In genomic region chr11:114161486-114162250, GRCh38 we compare ENCODE assay signal across 10 cellular contexts.
DNase-seq lines count a peak whose midpoint lies in the region; ATAC-seq, FAIRE-seq and TF ChIP-seq lines count a peak whose summit lies in the region.
"Had no signal": no experiment of that assay in that cellular context is flagged by ENCODE, and none has a peak within 500 bp of the region (broad histone marks: within the 10 kb centered on the region; RNA-seq: fewer than 3 reads in every experiment).

No MANE protein-coding gene starts in this region.

- H3K4me3 ChIP-seq in liver (ENCODE audit: low read depth in 1 of 3, low read length in 3 of 3), result no peak overlapping the region
- H3K4me3 ChIP-seq in HepG2 (replicated peaks in 1 of 3; ENCODE audit: insufficient read depth in 1 of 3, low read depth in 2 of 3, low read length in 3 of 3), result no peak overlapping the region
- peak overlapping the region in 1 of 4 donors; percentile 48 for H3K4me3 ChIP-seq in esophagus squamous epithelium
- no peak overlapping the region for H3K4me3 ChIP-seq in vagina

- no peak for ATAC-seq in HepG2

- TF ChIP-seq RAD21 in liver (IDR thresholded peaks at IDR 0.05) (no peak), HepG2 (CRISPR knock-in tag; IDR thresholded peaks at IDR 0.05) (no peak)

- TF ChIP-seq CTCF in liver (IDR thresholded peaks at IDR 0.05; ENCODE audit: low read depth, low read length, missing input control), result no peak
- no peak for TF ChIP-seq CTCF in HepG2 (CRISPR knock-in tag; IDR thresholded peaks at IDR 0.05)
- TF ChIP-seq CTCF in esophagus squamous epithelium (IDR thresholded peaks at IDR 0.05), result no peak
- no peak for TF ChIP-seq CTCF in vagina (IDR thresholded peaks at IDR 0.05)
- no peak for TF ChIP-seq CTCF in GM10248 (IDR thresholded peaks at IDR 0.05; ENCODE audit: control extremely low read depth, extremely low read depth, low read depth, missing control alignments)
- TF ChIP-seq CTCF in GM10266 (IDR thresholded peaks at IDR 0.05; ENCODE audit: control insufficient read depth, insufficient read depth, low read depth, missing control alignments), result no peak

- peaks cover 0 to 6% (median 3%) of the 10 kb centered on the region in 4 donors for H3K36me3 ChIP-seq in liver (ENCODE audit: control insufficient read depth in 4 of 4, insufficient read depth in 3 of 4, low read depth in 1 of 4, low read length in 3 of 4)
- H3K36me3 ChIP-seq in HepG2 (replicated peaks in 1 of 2; ENCODE audit: control insufficient read depth in 1 of 2, insufficient read depth in 2 of 2, low read length in 2 of 2), result no peaks in the 10 kb centered on the region
- H3K36me3 ChIP-seq in esophagus squamous epithelium, result peaks cover 0 to 25% (median 0%) of the 10 kb centered on the region in 3 donors
- peaks cover 0 to 23% of the 10 kb centered on the region in 2 donors for H3K36me3 ChIP-seq in vagina

- no peak for FAIRE-seq in HepG2 (lab: Jason Lieb, UNC)

- H3K9me3 ChIP-seq in liver (ENCODE audit: control insufficient read depth in 4 of 4, low read length in 3 of 4) (no peaks in the 10 kb centered on the region), HepG2 (ENCODE audit: low read length) (no peaks in the 10 kb centered on the region), esophagus squamous epithelium (no peaks in the 10 kb centered on the region), vagina (no peaks in the 10 kb centered on the region)

- no TSS peak for BruUV-seq in HepG2 (replicated peaks; lab: Mats Ljungman, UMichigan)

- H3K9ac ChIP-seq in liver (ENCODE audit: low read depth in 1 of 2, low read length in 2 of 2), result peak overlapping the region in 1 of 2 donors; percentile 51
- H3K9ac ChIP-seq in HepG2 (ENCODE audit: insufficient read depth, low read depth, low read length), result no peak overlapping the region

- intact Hi-C loops in HepG2 (cut with micrococcal nuclease; ENCODE audit: unreplicated experiment) (no loop called here), esophagus squamous epithelium (cut with DNase I) (no loop called here), posterior vena cava (cut with DNase I) (loop anchor here in 1 of 2 donors (5.0 kb wide), 1 partner anchor 99 kb away; no protein-coding TSS in a partner anchor), vagina (cut with DNase I) (loop anchor here (5.0 to 10.0 kb wide), 2 partner anchors 36 to 93 kb away; no protein-coding TSS in a partner anchor)

- in situ Hi-C loops in HepG2 (cut with HindIII; ENCODE audit: extremely low pct_ligation_motif_present, low pct_unique_long_range_greater_than_20kb), result no loop called here

- no peak overlapping the region for H2AFZ ChIP-seq in HepG2 (ENCODE audit: low read length)

- WGBS in liver, result 88% methylated on average over 9 of the region's 9 CpGs
- WGBS in HepG2 (ENCODE audit: low lambda C conversion rate), result 63% methylated on average over 9 of the region's 9 CpGs
- 80 to 90% methylated on average over 9 of the region's 9 CpGs for WGBS in esophagus squamous epithelium, 2 donors

- POLR2A ChIA-PET in HepG2 (lab: Yijun Ruan, JAX) (no interaction called here), GM10248 (lab: Yijun Ruan, JAX) (no interaction called here)

- H3K27me3 ChIP-seq in liver (ENCODE audit: control insufficient read depth in 4 of 4, insufficient read depth in 4 of 4, low read length in 3 of 4) (no peaks in the 10 kb centered on the region), HepG2 (ENCODE audit: control insufficient read depth in 1 of 2, insufficient read depth in 2 of 2, low read length in 2 of 2) (peaks cover 0 to 8% of the 10 kb centered on the region in 2 experiments; a peak in 3 of 5 replicates), esophagus squamous epithelium (peaks cover 0 to 12% (median 0%) of the 10 kb centered on the region in 4 donors), vagina (no peaks in the 10 kb centered on the region)

- no peak overlapping the region for H3K4me2 ChIP-seq in HepG2 (ENCODE audit: low read depth, low read length)

- no peaks in the 10 kb centered on the region for H3K79me2 ChIP-seq in HepG2 (ENCODE audit: insufficient read depth, low read length)

- H3K27ac ChIP-seq in liver (ENCODE audit: low read depth in 1 of 2, low read length in 2 of 2), result peak overlapping the region; percentile 85 to 91
- H3K27ac ChIP-seq in HepG2 (ENCODE audit: extremely low read length, insufficient read depth, low read length), result no peak overlapping the region
- peak overlapping the region; percentile 89 to 99 (median 97) for H3K27ac ChIP-seq in esophagus squamous epithelium
- peak overlapping the region; percentile 95 for H3K27ac ChIP-seq in vagina

- TF ChIP-seq EP300 in HepG2 (IDR thresholded peaks at IDR 0.05; ENCODE audit: low read depth in 2 of 2, low read length in 2 of 2), result no peak
- TF ChIP-seq EP300 in HepG2 (CRISPR knock-in tag; IDR thresholded peaks at IDR 0.05; ENCODE audit: borderline replicate concordance), result no peak

- peaks cover 42 to 90% (median 70%) of the 10 kb centered on the region in 4 donors for H3K4me1 ChIP-seq in liver (ENCODE audit: control insufficient read depth in 4 of 4, insufficient read depth in 4 of 4, low read length in 3 of 4)
- peaks cover 14% of the 10 kb centered on the region for H3K4me1 ChIP-seq in HepG2 (ENCODE audit: insufficient read depth, low read length)
- peaks cover 83 to 99% (median 87%) of the 10 kb centered on the region in 3 donors for H3K4me1 ChIP-seq in esophagus squamous epithelium
- H3K4me1 ChIP-seq in vagina, result peaks cover 99% of the 10 kb centered on the region

- CTCF ChIA-PET in HepG2 (lab: Yijun Ruan, JAX; ENCODE audit: low intra/inter-chr PET ratio, low total read pairs) (no interaction called here), GM10248 (lab: Yijun Ruan, JAX) (no interaction called here)

- no peak for DNase-seq in HepG2 (ENCODE audit: low spot score)
- no peak for DNase-seq in esophagus squamous epithelium (lab: John Stamatoyannopoulos, UW)
- peak; percentile 42 for DNase-seq in posterior vena cava (ENCODE audit: low spot score)
- no peak for DNase-seq in vagina (ENCODE audit: extremely low spot score in 2 of 2)
- no peak for DNase-seq in GM10248 (ENCODE audit: extremely low spot score)
- DNase-seq in GM10266 (ENCODE audit: extremely low spot score), result no peak
- no peak for DNase-seq in hepatic stellate cell (ENCODE audit: low spot score)
- DNase-seq: activated effector memory CD4-positive, alpha-beta T cell treated with Interleukin-2 at 50 U/mL for 16 hours; NCI-H1694 had no signal

- no peaks in the 10 kb centered on the region for H4K20me1 ChIP-seq in HepG2 (ENCODE audit: insufficient read depth, low read length)

- TF ChIP-seq POLR2A in HepG2 (IDR thresholded peaks at IDR 0.05; ENCODE audit: insufficient read depth in 1 of 2, low read depth in 2 of 2, low read length in 2 of 2) (no peak), esophagus squamous epithelium (IDR thresholded peaks at IDR 0.05) (no peak), vagina (IDR thresholded peaks at IDR 0.05) (no peak)

TF ChIP-seq in liver, 16 proteins besides CTCF, POLR2A, EP300 and RAD21 (continues in another document):
- no peak for TF ChIP-seq NR2F2 (IDR thresholded peaks at IDR 0.05)
- TF ChIP-seq GABPA (IDR thresholded peaks at IDR 0.05 in 1 of 2, conservative IDR thresholded peaks at IDR 0.05 in 1 of 2), result no peak
- no peak for TF ChIP-seq FOXA1 (IDR thresholded peaks at IDR 0.05)
- TF ChIP-seq YY1 (IDR thresholded peaks at IDR 0.05), result no peak
- no peak for TF ChIP-seq MAX (IDR thresholded peaks at IDR 0.05)
- TF ChIP-seq ATF3 (IDR thresholded peaks at IDR 0.05), result no peak
- TF ChIP-seq RXRA (IDR thresholded peaks at IDR 0.05), result no peak
- TF ChIP-seq EGR1 (IDR thresholded peaks at IDR 0.05; ENCODE audit: low read depth in 2 of 2), result no peak
- no peak for TF ChIP-seq SP1 (IDR thresholded peaks at IDR 0.05)
- no peak for TF ChIP-seq JUND (IDR thresholded peaks at IDR 0.05)

TF ChIP-seq in HepG2, 621 proteins besides CTCF, POLR2A, EP300 and RAD21:
- TF ChIP-seq ZKSCAN5 (CRISPR knock-in tag; IDR thresholded peaks at IDR 0.05), result no peak
- TF ChIP-seq WIZ (CRISPR knock-in tag; IDR thresholded peaks at IDR 0.05), result no peak
- TF ChIP-seq ZFY (CRISPR knock-in tag; IDR thresholded peaks at IDR 0.05), result no peak
- no peak for TF ChIP-seq ZNF230 (CRISPR knock-in tag; IDR thresholded peaks at IDR 0.05)
